In genomic region chr10:18260308-18260971, GRCh38 we compare ENCODE assay signal across 24 cellular contexts.
DNase-seq lines count a peak whose midpoint lies in the region; ATAC-seq, FAIRE-seq and TF ChIP-seq lines count a peak whose summit lies in the region.
"Had no signal": no experiment of that assay in that cellular context is flagged by ENCODE, and none has a peak within 500 bp of the region (broad histone marks: within the 10 kb centered on the region; RNA-seq: fewer than 3 reads in every experiment).

No MANE protein-coding gene starts in this region.

- ATAC-seq in heart left ventricle: peak in 2 of 4 donors; percentile 35 to 62
- no peak for ATAC-seq in aorta (ENCODE audit: low FRiP score)
- ATAC-seq: A549, SK-N-SH treated with all-trans-retinoic acid at 6 μM for 48 hours had no signal

- H3K4me1 ChIP-seq in heart left ventricle (peaks cover 0 to 10% (median 0%) of the 10 kb centered on the region in 12 donors), right atrium auricular region (no peaks in the 10 kb centered on the region), aorta (ENCODE audit: control insufficient read depth in 1 of 2, insufficient read depth in 2 of 2, low read length in 2 of 2) (no peaks in the 10 kb centered on the region), small intestine (ENCODE audit: control insufficient read depth in 2 of 2, insufficient read depth in 1 of 2, low read depth in 1 of 2, low read length in 1 of 2) (no peaks in the 10 kb centered on the region)
- H3K4me1 ChIP-seq: A549, parathyroid adenoma had no signal

- H3K36me3 ChIP-seq in heart left ventricle (no peaks in the 10 kb centered on the region), right atrium auricular region (no peaks in the 10 kb centered on the region), aorta (ENCODE audit: control insufficient read depth in 1 of 2, insufficient read depth in 2 of 2, low read length in 1 of 2) (no peaks in the 10 kb centered on the region), small intestine (ENCODE audit: control insufficient read depth in 2 of 2, insufficient read depth in 2 of 2, low read length in 2 of 2) (no peaks in the 10 kb centered on the region)
- H3K36me3 ChIP-seq: stomach had no signal

- H3K27ac ChIP-seq in heart left ventricle (no peak overlapping the region), right atrium auricular region (peak overlapping the region in 1 of 2 donors; percentile 3), caudate nucleus (ENCODE audit: low read depth, low read length) (peak overlapping the region; percentile 13), aorta (ENCODE audit: low read depth in 1 of 2, low read length in 2 of 2) (no peak overlapping the region), small intestine (ENCODE audit: low read depth in 1 of 2, low read length in 1 of 2) (no peak overlapping the region)
- H3K27ac ChIP-seq: A549, parathyroid adenoma, skin epidermis, stomach had no signal

- WGBS in heart left ventricle, 4 donors: 51 to 56% (median 52%) methylated on average over 18 to 19 of the region's 19 CpGs
- WGBS in aorta, 2 donors: 79 to 81% methylated on average over 19 of the region's 19 CpGs
- 64 to 84% (median 79%) methylated on average over 19 of the region's 19 CpGs for WGBS in small intestine, 3 donors

- H3K27me3 ChIP-seq in heart left ventricle: no peaks in the 10 kb centered on the region
- no peaks in the 10 kb centered on the region for H3K27me3 ChIP-seq in right atrium auricular region
- no peaks in the 10 kb centered on the region for H3K27me3 ChIP-seq in aorta (ENCODE audit: control insufficient read depth in 1 of 2, insufficient read depth in 2 of 2, low read length in 1 of 2)
- no peaks in the 10 kb centered on the region for H3K27me3 ChIP-seq in small intestine (ENCODE audit: control insufficient read depth in 2 of 2, insufficient read depth in 2 of 2, low read length in 2 of 2)
- H3K27me3 ChIP-seq: stomach had no signal

- intact Hi-C loops in heart left ventricle (cut with DNase I) (no loop called here), aorta (cut with DNase I) (no loop called here)

- FAIRE-seq in small intestine (lab: Jason Lieb, UNC): no peak
- FAIRE-seq: A549, RCC 7860, urothelium cell line had no signal

- H3K9me3 ChIP-seq in heart left ventricle (no peaks in the 10 kb centered on the region), right atrium auricular region (no peaks in the 10 kb centered on the region), aorta (ENCODE audit: control insufficient read depth, low read length) (no peaks in the 10 kb centered on the region), small intestine (ENCODE audit: control insufficient read depth, low read depth) (no peaks in the 10 kb centered on the region)
- H3K9me3 ChIP-seq: A549, stomach had no signal

- DNase-seq in heart left ventricle (no peak), right atrium auricular region (ENCODE audit: low spot score) (no peak), caudate nucleus (lab: John Stamatoyannopoulos, UW) (peak in 19 of 61 donors; percentile 2 to 49 (median 16)), iPS-NIHi7 (ENCODE audit: extremely low spot score) (peak; percentile 23), superior temporal gyrus (ENCODE audit: extremely low spot score) (peak; percentile 35), aorta (no peak), small intestine (no peak), NCI-H1048 (lab: John Stamatoyannopoulos, UW) (no peak)
- DNase-seq: activated CD4-positive, alpha-beta T cell treated with anti-CD3 and anti-CD28 coated beads for 1 hour; activated naive CD8-positive, alpha-beta T cell treated with anti-CD3 and anti-CD28 coated beads for 36 hours; DMS 273 treated with DMSO at 0.1 percent for 48 hours; HCEC 1CT; NCI-H187; NCI-H446 treated with DMSO at 0.1 percent for 48 hours; NK-92 treated with Interleukin-12 subunit alpha and Interleukin-12 subunit beta, amount 100 ng/mL, for 24 hours; stimulated activated CD4-positive, alpha-beta T cell treated with anti-CD3 and anti-CD28 coated beads, Interleukin-2, amount 100 ng/mL, for 48 hours; stomach; T-helper 9 cell had no signal

- TF ChIP-seq CTCF in heart left ventricle (IDR thresholded peaks at IDR 0.05) (no peak), right atrium auricular region (IDR thresholded peaks at IDR 0.05) (no peak)

- TF ChIP-seq POLR2A in heart left ventricle (IDR thresholded peaks at IDR 0.05): no peak

- H3K4me3 ChIP-seq in heart left ventricle (peak overlapping the region in 8 of 12 donors; percentile 12 to 41 (median 27)), right atrium auricular region (peak overlapping the region in 1 of 2 donors; percentile 4), aorta (ENCODE audit: low read length in 2 of 2) (no peak overlapping the region), small intestine (ENCODE audit: low read depth in 1 of 2, low read length in 2 of 2) (no peak overlapping the region)
- H3K4me3 ChIP-seq: A549, skin epidermis had no signal

Comparison
In these comparisons a context has a peak if more than half of its experiments do, and no peak if none do; other contexts are left out.
1. DNase-seq: peak in iPS-NIHi7 (single experiment) and superior temporal gyrus (single experiment); none in heart left ventricle (0 of 5), right atrium auricular region (single experiment), aorta (0 of 2), small intestine (single experiment) and NCI-H1048 (single experiment).
2. H3K4me3 ChIP-seq: peak in heart left ventricle (8 of 12); none in aorta (0 of 2) and small intestine (0 of 2).